Comparison of ENCODE assay signal across 8 cellular contexts in the genomic region with DNA sequence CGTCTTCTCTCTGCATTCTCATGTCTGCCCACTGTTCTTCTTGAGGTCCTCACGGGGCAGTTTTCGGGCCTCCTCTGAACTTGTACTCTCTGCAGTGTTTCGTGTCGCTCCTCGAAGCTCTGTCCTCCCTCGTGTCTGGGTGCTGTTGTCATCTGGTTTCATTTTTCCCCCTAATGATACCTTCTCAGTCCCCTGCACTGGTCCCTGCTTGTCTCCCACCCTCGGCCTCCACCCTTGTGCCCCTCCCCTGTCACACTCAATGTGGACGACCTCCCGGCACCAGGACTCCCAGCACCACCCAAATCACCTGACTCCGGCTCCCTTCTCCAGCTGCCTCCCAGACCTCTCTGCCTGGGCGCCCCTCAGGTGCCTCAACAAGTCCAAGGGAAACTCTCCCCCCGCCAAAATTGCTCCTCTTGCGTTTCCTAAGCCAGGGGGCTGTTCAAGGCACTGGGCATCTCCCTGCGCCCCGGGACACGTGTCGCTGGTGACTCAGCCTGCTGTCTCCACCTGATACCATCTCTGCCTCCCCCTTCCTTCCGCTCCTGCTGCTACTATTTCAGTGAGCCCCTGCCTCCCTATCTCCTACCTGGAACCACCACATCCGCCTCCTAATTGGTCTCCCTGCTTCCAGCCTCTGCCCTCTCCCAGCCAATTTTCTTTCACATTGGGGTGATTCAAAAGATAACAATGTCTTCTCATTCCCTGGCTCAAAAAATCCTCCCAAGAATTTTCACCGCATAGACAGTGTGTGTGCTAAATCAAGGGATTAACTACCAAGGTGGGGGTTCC. TPM values are rescaled to one million over a fixed set of nuclear protein-coding genes. Genes with fewer than 3 reads are reported as not detected.
DNase-seq lines count a peak whose midpoint lies in the region; ATAC-seq and TF ChIP-seq lines count a peak whose summit lies in the region.

No MANE protein-coding gene starts in this region.

- peak overlapping the region; percentile 67 to 82 (median 77) for H3K27ac Mint-ChIP-seq in CD4-positive, CD25-positive, alpha-beta regulatory T cell

- H3K36me3 Mint-ChIP-seq in CD4-positive, CD25-positive, alpha-beta regulatory T cell = no peaks in the 10 kb centered on the region

- H3K27ac ChIP-seq in CD4-positive, CD25-positive, alpha-beta regulatory T cell (ENCODE audit: insufficient read depth, low read length, poor library complexity, severe bottlenecking) = no peak overlapping the region
- peak overlapping the region; percentile 98 for H3K27ac ChIP-seq in RWPE2 (ENCODE audit: poor library complexity, severe bottlenecking)
- H3K27ac ChIP-seq in breast epithelium = peak overlapping the region; percentile 81 to 95
- peak overlapping the region; percentile 98 for H3K27ac ChIP-seq in muscle layer of duodenum (ENCODE audit: low read length)

- TF ChIP-seq POLR2A in breast epithelium (IDR thresholded peaks at IDR 0.05) = no peak

- H3K36me3 ChIP-seq in CD4-positive, CD25-positive, alpha-beta regulatory T cell (ENCODE audit: control insufficient read depth, insufficient read depth, low read length) = no peaks in the 10 kb centered on the region
- H3K36me3 ChIP-seq in RWPE2 (ENCODE audit: low read depth) = peaks cover 6% of the 10 kb centered on the region; the same call in 1 of the 2 replicates
- no peaks in the 10 kb centered on the region for H3K36me3 ChIP-seq in breast epithelium
- H3K36me3 ChIP-seq in muscle layer of duodenum (ENCODE audit: control insufficient read depth in 1 of 2, insufficient read depth in 2 of 2, low read length in 2 of 2) = no peaks in the 10 kb centered on the region

- ATAC-seq in CD4-positive, CD25-positive, alpha-beta regulatory T cell (ENCODE audit: low read depth in 2 of 2) = peak; percentile 65 to 79
- peak; percentile 72 for ATAC-seq in RWPE2 (ENCODE audit: low read depth)
- no peak for ATAC-seq in HG03457 (IDR thresholded peaks at IDR 0.05; ENCODE audit: unreplicated experiment)
- ATAC-seq in esophagus mucosa = no peak
- no peak for ATAC-seq in HG02610 (IDR thresholded peaks at IDR 0.05; ENCODE audit: unreplicated experiment)
- no peak for ATAC-seq in HG03378 (IDR thresholded peaks at IDR 0.05; ENCODE audit: unreplicated experiment)

- H3K9me3 Mint-ChIP-seq in CD4-positive, CD25-positive, alpha-beta regulatory T cell = no peaks in the 10 kb centered on the region

- no peaks in the 10 kb centered on the region for H3K27me3 ChIP-seq in CD4-positive, CD25-positive, alpha-beta regulatory T cell (ENCODE audit: control insufficient read depth, insufficient read depth, low read length)
- H3K27me3 ChIP-seq in RWPE2 (ENCODE audit: insufficient read depth, poor library complexity, severe bottlenecking) (no peaks in the 10 kb centered on the region), breast epithelium (no peaks in the 10 kb centered on the region), muscle layer of duodenum (ENCODE audit: low read depth, low read length) (no peaks in the 10 kb centered on the region)

- no peaks in the 10 kb centered on the region for H3K9me3 ChIP-seq in CD4-positive, CD25-positive, alpha-beta regulatory T cell (ENCODE audit: control insufficient read depth in 2 of 2, low read length in 2 of 2)
- H3K9me3 ChIP-seq in RWPE2 (ENCODE audit: severe bottlenecking) (no peaks in the 10 kb centered on the region), breast epithelium (no peaks in the 10 kb centered on the region), muscle layer of duodenum (ENCODE audit: control insufficient read depth in 1 of 2, low read length in 2 of 2) (no peaks in the 10 kb centered on the region)

- H3K4me1 ChIP-seq in CD4-positive, CD25-positive, alpha-beta regulatory T cell (ENCODE audit: control insufficient read depth, insufficient read depth, low read length, poor library complexity, severe bottlenecking) = peaks cover 39% of the 10 kb centered on the region
- H3K4me1 ChIP-seq in RWPE2 (ENCODE audit: insufficient read depth, poor library complexity, severe bottlenecking) = peaks cover 69% of the 10 kb centered on the region
- H3K4me1 ChIP-seq in breast epithelium = peaks cover 11 to 17% of the 10 kb centered on the region in 2 donors
- peaks cover 55 to 77% of the 10 kb centered on the region in 2 donors for H3K4me1 ChIP-seq in muscle layer of duodenum (ENCODE audit: control insufficient read depth in 1 of 2, insufficient read depth in 2 of 2, low read length in 2 of 2)

- DNase-seq in CD4-positive, CD25-positive, alpha-beta regulatory T cell = peak in 2 of 3 donors; percentile 48 to 78
- DNase-seq in RWPE2 (ENCODE audit: low spot score) (peak; percentile 91), breast epithelium (ENCODE audit: low spot score in 2 of 2) (peak; percentile 56 to 59)

- H3K4me3 Mint-ChIP-seq in CD4-positive, CD25-positive, alpha-beta regulatory T cell = peak overlapping the region; percentile 61 to 90 (median 83)

- H3K27me3 Mint-ChIP-seq in CD4-positive, CD25-positive, alpha-beta regulatory T cell = no peaks in the 10 kb centered on the region

- TF ChIP-seq CTCF in RWPE2 (IDR thresholded peaks at IDR 0.05; ENCODE audit: poor library complexity, severe bottlenecking) (no peak), breast epithelium (IDR thresholded peaks at IDR 0.05) (no peak)

- intact Hi-C loops in breast epithelium (cut with DNase I; ENCODE audit: low total_unique reads) = loop anchor here (5.0 kb wide), 1 partner anchor 52 kb away; the partner anchor contains the start of gene RFX2

- H3K4me1 Mint-ChIP-seq in CD4-positive, CD25-positive, alpha-beta regulatory T cell = peaks cover 0 to 58% (median 40%) of the 10 kb centered on the region in 4 donors

- peak overlapping the region; percentile 45 for H3K4me3 ChIP-seq in CD4-positive, CD25-positive, alpha-beta regulatory T cell (ENCODE audit: low read depth, low read length)
- H3K4me3 ChIP-seq in RWPE2 (ENCODE audit: severe bottlenecking) = no peak overlapping the region
- peak overlapping the region in 1 of 3 donors; percentile 25 for H3K4me3 ChIP-seq in breast epithelium
- peak overlapping the region in 1 of 2 donors; percentile 7 for H3K4me3 ChIP-seq in muscle layer of duodenum (ENCODE audit: low read depth in 1 of 2, low read length in 2 of 2)

RNA-seq across cellular contexts. Expression of gene RFX2, which starts 49.5 kb away (rescaled TPM):
- total RNA-seq in CD4-positive, CD25-positive, alpha-beta regulatory T cell = 3.3 TPM
- polyA plus RNA-seq in CD4-positive, CD25-positive, alpha-beta regulatory T cell = 1 to 10 TPM; 1.3 to 3.0 (median 1.9) TPM
- total RNA-seq in breast epithelium (10 to 100 TPM in 1 of 3 donors, 1 to 10 TPM in 2; 6.1 to 16.2 (median 9.2) TPM), esophagus mucosa (4.5 TPM)

Comparison
In these comparisons a context has a peak if more than half of its experiments do, and no peak if none do; other contexts are left out.
1. ATAC-seq: peak in CD4-positive, CD25-positive, alpha-beta regulatory T cell (2 of 2) and RWPE2 (single experiment); none in HG03457 (single experiment), esophagus mucosa (single experiment), HG02610 (single experiment) and HG03378 (single experiment).
2. Peak in every context shown above with its lines, with median percentiles within 50 percentile points of each other: DNase-seq.